ENCODE assay signal across 25 cellular contexts in genomic region chr1:7482772-7483495, GRCh38.
"Had no signal": no experiment of that assay in that cellular context is flagged by ENCODE, and none has a peak within 500 bp of the region (broad histone marks: within the 10 kb centered on the region; RNA-seq: fewer than 3 reads in every experiment).

No MANE protein-coding gene starts in this region.

- H3K36me3 Mint-ChIP-seq: activated CD8-positive, alpha-beta memory T cell treated with anti-CD3 and anti-CD28 coated beads, Interleukin-2, amount 10 ng/mL, durations not matched to agents 7 days and 5 days; activated naive CD4-positive, alpha-beta T cell treated with anti-CD3 and anti-CD28 coated beads, Interleukin-2, amount 10 ng/mL, durations not matched to agents 7 days and 5 days; natural killer cell treated with Interleukin-12 subunit alpha and Interleukin-12 subunit beta and Interleukin-15 and Interleukin-18, amount 100 ng/mL, for 72 hours; stimulated activated effector memory CD8-positive, alpha-beta T cell treated with anti-CD3 and anti-CD28 coated beads, Interleukin-12 subunit alpha, Interleukin-12 subunit beta, amount 100 ng/mL, for 72 hours had no signal

- H3K9me3 ChIP-seq: body of pancreas, stomach, transverse colon, vagina had no signal

- H3K9me3 Mint-ChIP-seq: activated CD4-positive, alpha-beta T cell treated with anti-CD3 and anti-CD28 coated beads, Interleukin-2, amount 10 ng/mL, durations not matched to agents 7 days and 5 days; activated CD8-positive, alpha-beta T cell treated with anti-CD3 and anti-CD28 coated beads for 36 hours; activated naive CD4-positive, alpha-beta T cell treated with anti-CD3 and anti-CD28 coated beads, Interleukin-2, amount 10 ng/mL, durations not matched to agents 7 days and 5 days; activated naive CD8-positive, alpha-beta T cell treated with anti-CD3 and anti-CD28 coated beads, Interleukin-2, amount 50 U/mL, for 24 hours; dendritic cell treated with granulocyte-macrophage colony-stimulating factor and Interleukin-4, amounts not matched to agents 40 ng/mL and 50 ng/mL, for 4 days; natural killer cell treated with Interleukin-12 subunit alpha and Interleukin-12 subunit beta and Interleukin-15 and Interleukin-18, amount 100 ng/mL, for 72 hours; stimulated activated effector memory CD8-positive, alpha-beta T cell treated with anti-CD3 and anti-CD28 coated beads, Interleukin-12 subunit alpha, Interleukin-12 subunit beta, amount 100 ng/mL, for 72 hours had no signal

- DNase-seq: activated CD4-positive, alpha-beta T cell treated with anti-CD3 and anti-CD28 coated beads, Interleukin-2, amount 10 ng/mL, durations not matched to agents 7 days and 5 days; activated CD4-positive, CD25-positive, alpha-beta regulatory T cell treated with anti-CD3 and anti-CD28 coated beads, Interleukin-2, amount 50 U/mL, for 72 hours; activated CD8-positive, alpha-beta memory T cell treated with anti-CD3 and anti-CD28 coated beads, Interleukin-2, amount 10 ng/mL, durations not matched to agents 7 days and 5 days; activated CD8-positive, alpha-beta T cell treated with anti-CD3 and anti-CD28 coated beads for 36 hours; activated effector memory CD4-positive, alpha-beta T cell treated with anti-CD3 and anti-CD28 coated beads, Interleukin-2, amount 50 U/mL, for 16 hours; activated naive CD4-positive, alpha-beta T cell treated with anti-CD3 and anti-CD28 coated beads, Interleukin-2, amount 10 ng/mL, durations not matched to agents 7 days and 5 days; activated naive CD8-positive, alpha-beta T cell treated with anti-CD3 and anti-CD28 coated beads, Interleukin-2, amount 50 U/mL, for 24 hours; activated T-cell treated with anti-CD3 and anti-CD28 coated beads for 4 hours; body of pancreas; effector CD4-positive, alpha-beta T cell; erythroblast; foreskin fibroblast; kidney; small intestine; stimulated activated CD4-positive, alpha-beta T cell treated with anti-CD3 and anti-CD28 coated beads, Interleukin-2, amount 100 ng/mL, for 24 hours; stomach; transverse colon had no signal

- ATAC-seq: activated CD8-positive, alpha-beta memory T cell treated with anti-CD3 and anti-CD28 coated beads, Interleukin-2, amount 10 ng/mL, durations not matched to agents 7 days and 5 days; activated CD8-positive, alpha-beta T cell treated with anti-CD3 and anti-CD28 coated beads for 36 hours; activated naive CD8-positive, alpha-beta T cell treated with anti-CD3 and anti-CD28 coated beads, Interleukin-2, amount 50 U/mL, for 24 hours; body of pancreas; left lobe of liver; natural killer cell treated with Interleukin-12 subunit alpha and Interleukin-12 subunit beta and Interleukin-15 and Interleukin-18, amount 100 ng/mL, for 72 hours; sciatic nerve; stimulated activated effector memory CD8-positive, alpha-beta T cell treated with anti-CD3 and anti-CD28 coated beads, Interleukin-12 subunit alpha, Interleukin-12 subunit beta, amount 100 ng/mL, for 72 hours had no signal

- H3K27ac ChIP-seq: body of pancreas, cardiac muscle cell, parathyroid adenoma, stomach, transverse colon, vagina had no signal

- H2AFZ ChIP-seq: parathyroid adenoma had no signal

- H3K4me3 Mint-ChIP-seq: activated CD4-positive, alpha-beta T cell treated with anti-CD3 and anti-CD28 coated beads, Interleukin-2, amount 10 ng/mL, durations not matched to agents 7 days and 5 days; activated CD8-positive, alpha-beta memory T cell treated with anti-CD3 and anti-CD28 coated beads, Interleukin-2, amount 10 ng/mL, durations not matched to agents 7 days and 5 days; activated CD8-positive, alpha-beta T cell treated with anti-CD3 and anti-CD28 coated beads for 36 hours; activated naive CD4-positive, alpha-beta T cell treated with anti-CD3 and anti-CD28 coated beads, Interleukin-2, amount 10 ng/mL, durations not matched to agents 7 days and 5 days; activated naive CD8-positive, alpha-beta T cell treated with anti-CD3 and anti-CD28 coated beads, Interleukin-2, amount 50 U/mL, for 24 hours; dendritic cell treated with granulocyte-macrophage colony-stimulating factor and Interleukin-4, amounts not matched to agents 40 ng/mL and 50 ng/mL, for 4 days; natural killer cell treated with Interleukin-12 subunit alpha and Interleukin-12 subunit beta and Interleukin-15 and Interleukin-18, amount 100 ng/mL, for 72 hours; stimulated activated effector memory CD8-positive, alpha-beta T cell treated with anti-CD3 and anti-CD28 coated beads, Interleukin-12 subunit alpha, Interleukin-12 subunit beta, amount 100 ng/mL, for 72 hours had no signal

- H3K27me3 ChIP-seq: body of pancreas, cardiac muscle cell, stomach, transverse colon, vagina had no signal

- H3K4me1 Mint-ChIP-seq: activated CD4-positive, alpha-beta T cell treated with anti-CD3 and anti-CD28 coated beads, Interleukin-2, amount 10 ng/mL, durations not matched to agents 7 days and 5 days; activated CD8-positive, alpha-beta memory T cell treated with anti-CD3 and anti-CD28 coated beads, Interleukin-2, amount 10 ng/mL, durations not matched to agents 7 days and 5 days; activated naive CD4-positive, alpha-beta T cell treated with anti-CD3 and anti-CD28 coated beads, Interleukin-2, amount 10 ng/mL, durations not matched to agents 7 days and 5 days; activated naive CD8-positive, alpha-beta T cell treated with anti-CD3 and anti-CD28 coated beads, Interleukin-2, amount 50 U/mL, for 24 hours; stimulated activated effector memory CD8-positive, alpha-beta T cell treated with anti-CD3 and anti-CD28 coated beads, Interleukin-12 subunit alpha, Interleukin-12 subunit beta, amount 100 ng/mL, for 72 hours had no signal

- H3K79me2 ChIP-seq: parathyroid adenoma had no signal

- H3K27me3 Mint-ChIP-seq: activated CD4-positive, alpha-beta T cell treated with anti-CD3 and anti-CD28 coated beads, Interleukin-2, amount 10 ng/mL, durations not matched to agents 7 days and 5 days; activated CD8-positive, alpha-beta memory T cell treated with anti-CD3 and anti-CD28 coated beads, Interleukin-2, amount 10 ng/mL, durations not matched to agents 7 days and 5 days; activated naive CD8-positive, alpha-beta T cell treated with anti-CD3 and anti-CD28 coated beads, Interleukin-2, amount 50 U/mL, for 24 hours; dendritic cell treated with granulocyte-macrophage colony-stimulating factor and Interleukin-4, amounts not matched to agents 40 ng/mL and 50 ng/mL, for 4 days had no signal

- H3K4me1 ChIP-seq: body of pancreas, parathyroid adenoma, transverse colon had no signal

- H3K4me3 ChIP-seq: body of pancreas, cardiac muscle cell, stomach, transverse colon, vagina had no signal

- H3K9ac ChIP-seq: parathyroid adenoma had no signal

- H3K27ac Mint-ChIP-seq: activated CD4-positive, alpha-beta T cell treated with anti-CD3 and anti-CD28 coated beads, Interleukin-2, amount 10 ng/mL, durations not matched to agents 7 days and 5 days; activated CD8-positive, alpha-beta memory T cell treated with anti-CD3 and anti-CD28 coated beads, Interleukin-2, amount 10 ng/mL, durations not matched to agents 7 days and 5 days; activated CD8-positive, alpha-beta T cell treated with anti-CD3 and anti-CD28 coated beads for 36 hours; activated naive CD4-positive, alpha-beta T cell treated with anti-CD3 and anti-CD28 coated beads, Interleukin-2, amount 10 ng/mL, durations not matched to agents 7 days and 5 days; activated naive CD8-positive, alpha-beta T cell treated with anti-CD3 and anti-CD28 coated beads, Interleukin-2, amount 50 U/mL, for 24 hours; dendritic cell treated with granulocyte-macrophage colony-stimulating factor and Interleukin-4, amounts not matched to agents 40 ng/mL and 50 ng/mL, for 4 days; natural killer cell treated with Interleukin-12 subunit alpha and Interleukin-12 subunit beta and Interleukin-15 and Interleukin-18, amount 100 ng/mL, for 72 hours; stimulated activated effector memory CD8-positive, alpha-beta T cell treated with anti-CD3 and anti-CD28 coated beads, Interleukin-12 subunit alpha, Interleukin-12 subunit beta, amount 100 ng/mL, for 72 hours had no signal

- H3K36me3 ChIP-seq: cardiac muscle cell, stomach, transverse colon, vagina had no signal
